21 cellular contexts compared by ENCODE assay signal in genomic region chr15:98277602-98278001, GRCh38.
"Had no signal": no experiment of that assay in that cellular context is flagged by ENCODE, and none has a peak within 500 bp of the region (broad histone marks: within the 10 kb centered on the region; RNA-seq: fewer than 3 reads in every experiment).

No MANE protein-coding gene starts in this region.

- H3K4me3 ChIP-seq: coronary artery, dorsolateral prefrontal cortex, gastroesophageal sphincter, heart left ventricle, hepatocyte, left lung, lower lobe of right lung, mucosa of descending colon had no signal

- DNase-seq: dermis blood vessel endothelial cell; dorsolateral prefrontal cortex; effector CD4-positive, alpha-beta T cell; effector memory CD4-positive, alpha-beta T cell; foreskin keratinocyte; heart left ventricle; hypothalamus; immature natural killer cell; islet precursor cell; kidney; kidney glomerular epithelial cell; left cardiac atrium; left lung; left ventricle myocardium superior; lower lobe of right lung; mesenchymal stem cell; mucosa of descending colon; naive B cell had no signal

- H2AFZ ChIP-seq: hepatocyte had no signal

- H3K27ac ChIP-seq: coronary artery, dorsolateral prefrontal cortex, foreskin keratinocyte, gastroesophageal sphincter, heart left ventricle, hepatocyte, left lung, lower lobe of right lung had no signal

- H3K9me3 ChIP-seq: gastroesophageal sphincter, heart left ventricle, left lung, lower lobe of right lung, mucosa of descending colon had no signal

- ATAC-seq: foreskin keratinocyte, gastroesophageal sphincter, heart left ventricle, left cardiac atrium, left lung, left ventricle myocardium superior, lower lobe of right lung, mucosa of descending colon had no signal

- H3K4me2 ChIP-seq: hepatocyte had no signal

- H3K4me1 ChIP-seq: foreskin keratinocyte, gastroesophageal sphincter, heart left ventricle, left lung, lower lobe of right lung had no signal

- H3K36me3 ChIP-seq: gastroesophageal sphincter, heart left ventricle, left lung, lower lobe of right lung had no signal

- H3K27me3 ChIP-seq: foreskin keratinocyte, hepatocyte, left lung had no signal
